In genomic region chr4:76947369-76947768, GRCh38 we compare ENCODE assay signal across 1 cellular context.
TF ChIP-seq lines count a peak whose summit lies in the region.

No MANE protein-coding gene starts in this region.

TF ChIP-seq in GM23338, 12 proteins besides CTCF, POLR2A, EP300 and RAD21 (continued from another document):
- no peak for TF ChIP-seq ZNF462 (CRISPR knock-in tag; IDR thresholded peaks at IDR 0.05)
